1 cellular context compared by ENCODE assay signal in genomic region chr3:138694287-138695007, GRCh38.
TF ChIP-seq lines count a peak whose summit lies in the region.

No MANE protein-coding gene starts in this region.

TF ChIP-seq in K562, 482 proteins besides CTCF, POLR2A, EP300 and RAD21 (continued from another document and continues in another):
- TF ChIP-seq E2F8 (IDR thresholded peaks at IDR 0.05; ENCODE audit: low read depth, partially characterized antibody) (peak; percentile 26), MLX (CRISPR knock-in tag; conservative IDR thresholded peaks at IDR 0.05) (no peak), CHCHD3 (CRISPR knock-in tag; IDR thresholded peaks at IDR 0.05) (no peak), ZNF507 (tag; conservative IDR thresholded peaks at IDR 0.05) (no peak), ZNF766 (CRISPR knock-in tag; conservative IDR thresholded peaks at IDR 0.05) (no peak), ZBTB5 (IDR thresholded peaks at IDR 0.05) (no peak), SMARCC2 (IDR thresholded peaks at IDR 0.05; ENCODE audit: low read depth) (peak; percentile 72; the same call in 1 of the 2 replicates), TBP (optimal IDR thresholded peaks at IDR 0.05; ENCODE audit: low read depth, low read length) (no peak), ETV1 (tag; conservative IDR thresholded peaks at IDR 0.05; ENCODE audit: low read depth) (no peak), TFE3 (CRISPR knock-in tag; IDR thresholded peaks at IDR 0.05) (no peak), FOXA3 (CRISPR knock-in tag; conservative IDR thresholded peaks at IDR 0.05 in 1 of 2, IDR thresholded peaks at IDR 0.05 in 1 of 2) (no peak), ATF3 (IDR thresholded peaks at IDR 0.05) (peak; percentile 88), ATF3 (CRISPR knock-in tag; conservative IDR thresholded peaks at IDR 0.05) (no peak), PRDM10 (IDR thresholded peaks at IDR 0.05; ENCODE audit: partially characterized antibody) (no peak), HCFC1 (IDR thresholded peaks at IDR 0.05; ENCODE audit: low read depth, low read length) (no peak), NEUROD1 (IDR thresholded peaks at IDR 0.05; ENCODE audit: borderline replicate concordance, low read depth, low read length, partially characterized antibody) (no peak), NFXL1 (CRISPR knock-in tag; IDR thresholded peaks at IDR 0.05) (no peak), MITF (IDR thresholded peaks at IDR 0.05) (no peak), ZNF311 (CRISPR knock-in tag; IDR thresholded peaks at IDR 0.05) (no peak), CREM (IDR thresholded peaks at IDR 0.05; ENCODE audit: low read depth) (no peak), PKNOX1 (IDR thresholded peaks at IDR 0.05) (peak; percentile 88), TAF7 (tag; IDR thresholded peaks at IDR 0.05) (no peak), FOSL1 (tag; conservative IDR thresholded peaks at IDR 0.05) (peak; percentile 94), CBX1 (IDR thresholded peaks at IDR 0.05; ENCODE audit: low read depth) (no peak), GATA2 (CRISPR knock-in tag; IDR thresholded peaks at IDR 0.05) (no peak), ZNF778 (CRISPR knock-in tag; IDR thresholded peaks at IDR 0.05) (no peak), ZC3H8 (IDR thresholded peaks at IDR 0.05) (no peak), ID3 (CRISPR knock-in tag; IDR thresholded peaks at IDR 0.05) (no peak), ID3 (tag; IDR thresholded peaks at IDR 0.05) (no peak), MAX (CRISPR knock-in tag; IDR thresholded peaks at IDR 0.05) (no peak), KDM1A (IDR thresholded peaks at IDR 0.05) (peak in 1 of 2 experiments; percentile 42; a peak in 2 of 4 replicates), C11orf30 (IDR thresholded peaks at IDR 0.05; ENCODE audit: low read depth) (peak; percentile 33; the same call in 1 of the 2 replicates), CTBP1 (IDR thresholded peaks at IDR 0.05; ENCODE audit: borderline replicate concordance) (no peak), SMARCB1 (IDR thresholded peaks at IDR 0.05; ENCODE audit: insufficient read length, low read depth) (no peak), ZNF668 (CRISPR knock-in tag; IDR thresholded peaks at IDR 0.05) (no peak), RNF2 (IDR thresholded peaks at IDR 0.05) (no peak), RHOXF2B (CRISPR knock-in tag; conservative IDR thresholded peaks at IDR 0.05) (no peak), E2F5 (CRISPR knock-in tag; IDR thresholded peaks at IDR 0.05) (no peak), SP1 (CRISPR knock-in tag; IDR thresholded peaks at IDR 0.05) (no peak), ZNF764 (CRISPR knock-in tag; IDR thresholded peaks at IDR 0.05; ENCODE audit: low read depth) (no peak), SMAD1 (IDR thresholded peaks at IDR 0.05; ENCODE audit: low read depth, low read length, partially characterized antibody) (no peak), ZNF217 (CRISPR knock-in tag; IDR thresholded peaks at IDR 0.05) (no peak), DPF2 (IDR thresholded peaks at IDR 0.05) (peak; percentile 82), CBFA2T2 (conservative IDR thresholded peaks at IDR 0.05) (no peak), ETS2 (tag; IDR thresholded peaks at IDR 0.05; ENCODE audit: borderline replicate concordance, poor library complexity, severe bottlenecking) (no peak), TRIM25 (IDR thresholded peaks at IDR 0.05; ENCODE audit: borderline replicate concordance) (no peak)
